1 cellular context compared by ENCODE assay signal in genomic region chr4:75169020-75169814, GRCh38.
TF ChIP-seq lines count a peak whose summit lies in the region.

No MANE protein-coding gene starts in this region.

TF ChIP-seq in WTC11, 78 proteins besides CTCF, POLR2A, EP300 and RAD21 (continued from another document):
- no peak for TF ChIP-seq ERG (CRISPR knock-in tag; IDR thresholded peaks at IDR 0.05)
- TF ChIP-seq RELA (CRISPR knock-in tag; IDR thresholded peaks at IDR 0.05; ENCODE audit: borderline replicate concordance), result no peak
- TF ChIP-seq, protein P1, sequence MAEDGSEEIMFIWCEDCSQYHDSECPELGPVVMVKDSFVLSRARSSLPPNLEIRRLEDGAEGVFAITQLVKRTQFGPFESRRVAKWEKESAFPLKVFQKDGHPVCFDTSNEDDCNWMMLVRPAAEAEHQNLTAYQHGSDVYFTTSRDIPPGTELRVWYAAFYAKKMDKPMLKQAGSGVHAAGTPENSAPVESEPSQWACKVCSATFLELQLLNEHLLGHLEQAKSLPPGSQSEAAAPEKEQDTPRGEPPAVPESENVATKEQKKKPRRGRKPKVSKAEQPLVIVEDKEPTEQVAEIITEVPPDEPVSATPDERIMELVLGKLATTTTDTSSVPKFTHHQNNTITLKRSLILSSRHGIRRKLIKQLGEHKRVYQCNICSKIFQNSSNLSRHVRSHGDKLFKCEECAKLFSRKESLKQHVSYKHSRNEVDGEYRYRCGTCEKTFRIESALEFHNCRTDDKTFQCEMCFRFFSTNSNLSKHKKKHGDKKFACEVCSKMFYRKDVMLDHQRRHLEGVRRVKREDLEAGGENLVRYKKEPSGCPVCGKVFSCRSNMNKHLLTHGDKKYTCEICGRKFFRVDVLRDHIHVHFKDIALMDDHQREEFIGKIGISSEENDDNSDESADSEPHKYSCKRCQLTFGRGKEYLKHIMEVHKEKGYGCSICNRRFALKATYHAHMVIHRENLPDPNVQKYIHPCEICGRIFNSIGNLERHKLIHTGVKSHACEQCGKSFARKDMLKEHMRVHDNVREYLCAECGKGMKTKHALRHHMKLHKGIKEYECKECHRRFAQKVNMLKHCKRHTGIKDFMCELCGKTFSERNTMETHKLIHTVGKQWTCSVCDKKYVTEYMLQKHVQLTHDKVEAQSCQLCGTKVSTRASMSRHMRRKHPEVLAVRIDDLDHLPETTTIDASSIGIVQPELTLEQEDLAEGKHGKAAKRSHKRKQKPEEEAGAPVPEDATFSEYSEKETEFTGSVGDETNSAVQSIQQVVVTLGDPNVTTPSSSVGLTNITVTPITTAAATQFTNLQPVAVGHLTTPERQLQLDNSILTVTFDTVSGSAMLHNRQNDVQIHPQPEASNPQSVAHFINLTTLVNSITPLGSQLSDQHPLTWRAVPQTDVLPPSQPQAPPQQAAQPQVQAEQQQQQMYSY (CRISPR knock-in tag; IDR thresholded peaks at IDR 0.05), result no peak
- no peak for TF ChIP-seq ZNF671 (CRISPR knock-in tag; IDR thresholded peaks at IDR 0.05)
- no peak for TF ChIP-seq ZBTB21 (CRISPR knock-in tag; IDR thresholded peaks at IDR 0.05; ENCODE audit: borderline replicate concordance)
- no peak for TF ChIP-seq FOXP1 (CRISPR knock-in tag; IDR thresholded peaks at IDR 0.05; ENCODE audit: borderline replicate concordance)
